20 cellular contexts compared by ENCODE assay signal in the genomic region with DNA sequence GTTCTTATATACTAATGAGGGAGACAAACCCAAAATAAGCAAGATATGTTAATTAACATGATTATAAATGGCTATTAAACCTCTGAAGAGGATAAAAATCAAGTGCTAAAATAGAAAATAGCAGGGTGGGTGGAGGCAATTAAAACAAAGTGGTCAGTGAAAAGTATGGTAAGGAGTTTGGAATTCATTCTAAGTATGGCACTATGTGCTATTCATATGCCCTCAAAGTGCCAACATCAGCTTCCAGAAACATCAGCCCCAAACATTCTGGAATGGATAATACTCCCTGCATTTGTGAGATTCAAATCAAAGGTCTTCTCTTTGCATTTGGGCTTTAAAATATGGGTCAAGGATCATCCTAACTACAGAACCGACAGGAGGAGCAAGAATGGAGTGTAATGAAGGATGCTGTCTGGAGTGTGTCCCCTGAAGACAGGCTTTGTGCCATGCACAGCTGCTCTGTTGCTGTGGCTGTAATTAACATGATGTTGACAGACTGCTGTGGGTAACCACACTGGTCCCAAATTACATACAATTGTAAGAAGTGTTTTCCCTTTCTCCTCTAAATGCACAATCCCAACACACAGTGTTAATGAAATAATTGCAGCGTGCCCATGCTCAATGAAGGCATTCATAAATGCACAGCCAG.
DNase-seq lines count a peak whose midpoint lies in the region; ATAC-seq and TF ChIP-seq lines count a peak whose summit lies in the region.
"Had no signal": no experiment of that assay in that cellular context is flagged by ENCODE, and none has a peak within 500 bp of the region (broad histone marks: within the 10 kb centered on the region; RNA-seq: fewer than 3 reads in every experiment).

No MANE protein-coding gene starts in this region.

- no peaks in the 10 kb centered on the region for H3K36me3 ChIP-seq in HEK293 (ENCODE audit: control insufficient read depth in 2 of 2, insufficient read depth in 1 of 2, low read length in 2 of 2)
- H3K36me3 ChIP-seq: HAP-1 had no signal

- TF ChIP-seq CTCF in HEK293 (tag by site-specific recombination; IDR thresholded peaks at IDR 0.05), result no peak
- no peak for TF ChIP-seq CTCF in neural crest cell (conservative IDR thresholded peaks at IDR 0.05)

- H3K9me3 ChIP-seq in HEK293 (ENCODE audit: control insufficient read depth, insufficient read depth, low read depth, low read length), result no peaks in the 10 kb centered on the region
- H3K9me3 ChIP-seq: A549, HAP-1 had no signal

- H3K27ac Mint-ChIP-seq in neural crest cell (ENCODE audit: unreplicated experiment), result peak overlapping the region; percentile 12
- no peak overlapping the region for H3K27ac Mint-ChIP-seq in T-helper 2 cell treated with Interferon-gamma antibody and Interleukin-4, amounts not matched to agents 5 μg/mL and 100 μg/mL, for 36 hours
- H3K27ac Mint-ChIP-seq: IgD-negative memory B cell had no signal

- POLR2A ChIA-PET in HEK293 (lab: Yijun Ruan, JAX), result no interaction called here

- H3K27ac ChIP-seq in HEK293 (ENCODE audit: extremely low read depth, low read depth, low read length), result no peak overlapping the region
- H3K27ac ChIP-seq: A549, C4-2B had no signal

- H3K4me3 ChIP-seq in HEK293 (ENCODE audit: low read depth, low read length), result no peak overlapping the region
- H3K4me3 ChIP-seq: A549, GM12878, HAP-1 had no signal

- peaks cover 10% of the 10 kb centered on the region for H3K4me1 Mint-ChIP-seq in neural crest cell
- no peaks in the 10 kb centered on the region for H3K4me1 Mint-ChIP-seq in T-helper 2 cell treated with Interferon-gamma antibody and Interleukin-4, amounts not matched to agents 5 μg/mL and 100 μg/mL, for 36 hours (ENCODE audit: low read depth)
- H3K4me1 Mint-ChIP-seq: IgD-negative memory B cell had no signal

- no peaks in the 10 kb centered on the region for H3K27me3 Mint-ChIP-seq in neural crest cell (ENCODE audit: low read depth)
- no peaks in the 10 kb centered on the region for H3K27me3 Mint-ChIP-seq in T-helper 2 cell treated with Interferon-gamma antibody and Interleukin-4, amounts not matched to agents 5 μg/mL and 100 μg/mL, for 36 hours (ENCODE audit: low read depth)

- H3K4me3 Mint-ChIP-seq in neural crest cell, result no peak overlapping the region
- no peak overlapping the region for H3K4me3 Mint-ChIP-seq in T-helper 2 cell treated with Interferon-gamma antibody and Interleukin-4, amounts not matched to agents 5 μg/mL and 100 μg/mL, for 36 hours
- H3K4me3 Mint-ChIP-seq: IgD-negative memory B cell had no signal

- H3K4me1 ChIP-seq in HEK293 (ENCODE audit: control insufficient read depth, insufficient read depth, low read length), result no peaks in the 10 kb centered on the region; the same call in 1 of the 2 replicates
- H3K4me1 ChIP-seq: A549, HAP-1 had no signal

- H3K36me3 Mint-ChIP-seq in neural crest cell (ENCODE audit: low read depth), result no peaks in the 10 kb centered on the region
- H3K36me3 Mint-ChIP-seq in T-helper 2 cell treated with Interferon-gamma antibody and Interleukin-4, amounts not matched to agents 5 μg/mL and 100 μg/mL, for 36 hours (ENCODE audit: low read depth), result no peaks in the 10 kb centered on the region
- H3K36me3 Mint-ChIP-seq: IgD-negative memory B cell had no signal

- CTCF ChIA-PET in HEK293 (lab: Yijun Ruan, JAX), result interaction anchor here (0.7 kb wide), 1 partner anchor 11 kb away, joined by 3 read pairs; no protein-coding TSS in a partner anchor

- peak; percentile 3 for DNase-seq in NCI-H2107 treated with DMSO at 0.1 percent for 48 hours (lab: John Stamatoyannopoulos, UW; ENCODE audit: unreplicated experiment)
- no peak for DNase-seq in NCI-H2107 (lab: John Stamatoyannopoulos, UW)
- peak; percentile 64 for DNase-seq in NCI-H748 (lab: John Stamatoyannopoulos, UW; ENCODE audit: unreplicated experiment)
- DNase-seq in neural crest cell (ENCODE audit: low read depth, low spot score), result no peak
- DNase-seq in NCI-H1694 (lab: John Stamatoyannopoulos, UW), result no peak
- no peak for DNase-seq in T-helper 2 cell treated with Interferon-gamma antibody and Interleukin-4, amounts not matched to agents 5 μg/mL and 100 μg/mL, for 36 hours (ENCODE audit: low spot score)
- DNase-seq: DMS53, MV-4-11, NCI-H2029, NCI-H345, NCI-H774, SHP77 treated with DMSO at 0.1 percent for 48 hours had no signal

- ATAC-seq in GM19023 (IDR thresholded peaks at IDR 0.05; ENCODE audit: unreplicated experiment), result no peak
- ATAC-seq: A549, GM12878, Panc1 had no signal

- no peaks in the 10 kb centered on the region for H3K9me3 Mint-ChIP-seq in neural crest cell
- H3K9me3 Mint-ChIP-seq in T-helper 2 cell treated with Interferon-gamma antibody and Interleukin-4, amounts not matched to agents 5 μg/mL and 100 μg/mL, for 36 hours, result no peaks in the 10 kb centered on the region
- H3K9me3 Mint-ChIP-seq: IgD-negative memory B cell had no signal

TF ChIP-seq in HEK293, 187 proteins besides CTCF, POLR2A, EP300 and RAD21:
- TF ChIP-seq GLIS1 (tag by site-specific recombination; IDR thresholded peaks at IDR 0.05), result peak; percentile 13; the same call in 1 of the 2 replicates
- no peak for TF ChIP-seq ZNF23 (tag by site-specific recombination; IDR thresholded peaks at IDR 0.05; ENCODE audit: borderline replicate concordance)

Comparison
In these comparisons a context has a peak if more than half of its experiments do, and no peak if none do; other contexts are left out.
1. DNase-seq: peak in NCI-H2107 treated with DMSO at 0.1 percent for 48 hours (single experiment) and NCI-H748 (single experiment); none in NCI-H2107 (single experiment), neural crest cell (single experiment), NCI-H1694 (single experiment) and T-helper 2 cell treated with Interferon-gamma antibody and Interleukin-4, amounts not matched to agents 5 μg/mL and 100 μg/mL, for 36 hours (single experiment).